ENCODE assay signal across 1 cellular context in the genomic region with DNA sequence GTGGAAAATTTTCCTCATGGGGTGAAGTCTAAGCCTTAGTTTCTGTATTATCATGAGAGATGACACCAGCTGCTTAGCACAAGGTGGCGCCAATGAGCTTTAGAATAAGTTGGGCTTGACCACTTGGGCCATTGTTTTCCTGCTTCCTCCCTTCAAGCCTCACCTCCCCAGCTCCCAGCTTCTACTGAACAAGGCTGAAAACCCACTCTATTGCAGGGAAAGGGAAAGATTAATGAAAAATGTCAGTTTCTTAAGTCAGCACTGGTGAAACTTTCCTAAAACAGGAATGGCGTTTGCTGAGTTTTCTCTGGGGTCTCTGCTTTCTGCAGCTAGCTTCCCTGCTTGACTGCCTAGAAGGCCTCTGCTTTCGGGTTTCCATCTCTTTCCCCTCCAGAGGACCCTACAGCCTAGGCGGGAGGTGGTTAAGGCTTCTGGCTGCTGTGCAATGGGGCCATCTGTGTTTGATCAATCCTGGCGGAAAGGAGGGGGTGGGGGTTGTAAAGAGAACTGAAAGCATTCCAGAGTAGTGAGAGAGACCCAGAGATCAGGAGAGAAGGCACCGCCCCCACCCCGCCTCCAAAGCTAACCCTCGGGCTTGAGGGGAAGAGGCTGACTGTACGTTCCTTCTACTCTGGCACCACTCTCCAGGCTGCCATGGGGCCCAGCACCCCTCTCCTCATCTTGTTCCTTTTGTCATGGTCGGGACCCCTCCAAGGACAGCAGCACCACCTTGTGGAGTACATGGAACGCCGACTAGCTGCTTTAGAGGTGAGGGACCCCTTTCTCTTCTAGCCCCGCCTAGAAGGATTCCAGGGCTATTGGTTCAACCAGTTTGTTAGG.
TF ChIP-seq lines count a peak whose summit lies in the region.

OLFML3 (plus strand) TSS at position 612 of the 840 bp plus-strand sequence; CDS start at position 655, 43 bp downstream.

TF ChIP-seq in H1, 55 proteins besides CTCF, POLR2A, EP300 and RAD21:
- TF ChIP-seq CHD1 (IDR thresholded peaks at IDR 0.05; ENCODE audit: low read depth, low read length) = no peak
- peak; percentile 28 for TF ChIP-seq TEAD4 (IDR thresholded peaks at IDR 0.05; ENCODE audit: low read depth, low read length)
- no peak for TF ChIP-seq PHF8 (conservative IDR thresholded peaks at IDR 0.05; ENCODE audit: low read depth, low read length)
- TF ChIP-seq RBBP5 (IDR thresholded peaks at IDR 0.05; ENCODE audit: borderline replicate concordance, low read depth, low read length) = peak; percentile 76; the same call in 1 of the 2 replicates
- TF ChIP-seq JUND (IDR thresholded peaks at IDR 0.05; ENCODE audit: low read length) = 0 out of 2 replicates have a peak, but pooled peaks have one; percentile 40
- TF ChIP-seq TBP (IDR thresholded peaks at IDR 0.05; ENCODE audit: low read depth, low read length) = no peak
- TF ChIP-seq HDAC2 (IDR thresholded peaks at IDR 0.05; ENCODE audit: borderline replicate concordance in 1 of 2, low read depth in 2 of 2, low read length in 2 of 2) = peak in 1 of 2 experiments; percentile 54; a peak in 1 of 4 replicates
- TF ChIP-seq MAX (IDR thresholded peaks at IDR 0.05) = peak; percentile 22; the same call in 1 of the 2 replicates
- TF ChIP-seq SIN3A (conservative IDR thresholded peaks at IDR 0.05 in 1 of 2, IDR thresholded peaks at IDR 0.05 in 1 of 2; ENCODE audit: low read depth in 1 of 2, low read length in 2 of 2) = 0 out of 4 replicates have a peak, but pooled peaks of 1 of the 2 experiments have one; percentile 19
- peak; percentile 71 for TF ChIP-seq ASH2L (IDR thresholded peaks at IDR 0.05; ENCODE audit: low read length)
- peak; percentile 50; the same call in 1 of the 2 replicates for TF ChIP-seq CREB1 (IDR thresholded peaks at IDR 0.05)
TF ChIP-seq in H1: peak in this region for 8.
